Comparison of ENCODE assay signal across 22 cellular contexts in the genomic region with DNA sequence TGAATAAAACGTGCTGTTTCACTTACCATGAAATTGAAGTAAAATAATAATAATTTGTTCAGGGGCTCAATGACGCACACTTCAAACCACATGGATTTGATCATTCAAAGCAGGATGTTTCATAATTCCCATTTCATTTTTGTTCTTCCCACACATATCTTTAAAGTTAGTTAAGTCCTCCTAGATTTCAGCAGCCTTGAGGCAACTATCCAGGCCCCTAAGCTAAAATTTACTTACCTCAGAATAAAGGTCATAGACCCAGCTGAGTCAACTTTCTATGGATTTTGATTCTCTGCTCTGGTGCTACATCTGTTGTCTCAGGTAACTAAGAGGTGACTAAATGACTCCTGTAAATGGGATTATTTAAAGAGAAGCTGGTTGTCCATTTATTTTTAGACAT. TPM values are rescaled to one million over a fixed set of nuclear protein-coding genes. Genes with fewer than 3 reads are reported as not detected.
A peak's percentile ranks its signal among the peaks of the same experiment; 100 is the strongest.
DNase-seq lines count a peak whose midpoint lies in the region; ATAC-seq and TF ChIP-seq lines count a peak whose summit lies in the region.
"Had no signal": no experiment of that assay in that cellular context is flagged by ENCODE, and none has a peak within 500 bp of the region (broad histone marks: within the 10 kb centered on the region; RNA-seq: fewer than 3 reads in every experiment).

No MANE protein-coding gene starts in this region.

- no peak for TF ChIP-seq CTCF in lower lobe of right lung (IDR thresholded peaks at IDR 0.05)

- H3K4me1 Mint-ChIP-seq in activated CD8-positive, alpha-beta memory T cell treated with anti-CD3 and anti-CD28 coated beads, Interleukin-2, amount 10 ng/mL, durations not matched to agents 7 days and 5 days = peaks cover 86% of the 10 kb centered on the region
- H3K4me1 Mint-ChIP-seq in T-cell = peaks cover 79 to 94% (median 90%) of the 10 kb centered on the region in 3 donors
- H3K4me1 Mint-ChIP-seq in effector memory CD8-positive, alpha-beta T cell (ENCODE audit: low read depth in 2 of 2) = peaks cover 20 to 57% of the 10 kb centered on the region in 2 donors
- H3K4me1 Mint-ChIP-seq in stimulated activated naive B cell treated with anti-CD40 and anti-IgM and Interleukin-4, amounts not matched to agents 10 μg/mL and 1 μg/mL and 100 μg/mL, for 72 hours = peaks cover 25 to 56% of the 10 kb centered on the region in 2 donors

- H3K27ac ChIP-seq in lower lobe of right lung = no peak overlapping the region
- H3K27ac ChIP-seq: heart right ventricle, prostate gland, tibial nerve had no signal

- CTCF ChIA-PET in activated CD8-positive, alpha-beta memory T cell treated with anti-CD3 and anti-CD28 coated beads, Interleukin-2, amount 10 ng/mL, durations not matched to agents 7 days and 5 days (lab: Charles Lee) = interaction anchor here (1.2 to 1.5 kb wide), 2 partner anchors 11 to 35 kb away, joined by 3 to 5 read pairs; no protein-coding TSS in a partner anchor
- CTCF ChIA-PET in T-cell (lab: Charles Lee) = interaction anchor here (0.5 to 1.3 kb wide), 3 partner anchors 94 to 243 kb away, joined by 3 to 4 read pairs (median 3); no protein-coding TSS in a partner anchor

- no peaks in the 10 kb centered on the region for H3K4me1 ChIP-seq in lower lobe of right lung
- H3K4me1 ChIP-seq: heart right ventricle, prostate gland, tibial nerve had no signal

- DNase-seq in activated CD8-positive, alpha-beta memory T cell treated with anti-CD3 and anti-CD28 coated beads, Interleukin-2, amount 10 ng/mL, durations not matched to agents 7 days and 5 days = no peak
- DNase-seq in activated CD8-positive, alpha-beta memory T cell treated with anti-CD3 and anti-CD28 coated beads for 24 hours = no peak
- no peak for DNase-seq in T-cell
- DNase-seq in effector memory CD8-positive, alpha-beta T cell = no peak
- no peak for DNase-seq in stimulated activated naive B cell treated with anti-CD40 and anti-IgM and Interleukin-4, amounts not matched to agents 10 μg/mL and 1 μg/mL and 100 μg/mL, for 72 hours
- DNase-seq in lower lobe of right lung = no peak
- no peak for DNase-seq in iPS-NIHi7 (ENCODE audit: extremely low spot score)
- no peak for DNase-seq in NCI-H1417 (lab: John Stamatoyannopoulos, UW)
- DNase-seq: DMS79 treated with DMSO at 0.1 percent for 48 hours, heart right ventricle, Kasumi-1, mammary epithelial cell, NCI-H1092, NCI-H2107, NCI-H526 treated with DMSO at 0.1 percent for 48 hours, T-helper 9 cell had no signal

- no peak for ATAC-seq in activated CD8-positive, alpha-beta memory T cell treated with anti-CD3 and anti-CD28 coated beads, Interleukin-2, amount 10 ng/mL, durations not matched to agents 7 days and 5 days
- no peak for ATAC-seq in T-cell (replicated peaks in 1 of 4)
- no peak for ATAC-seq in effector memory CD8-positive, alpha-beta T cell (replicated peaks)
- ATAC-seq in stimulated activated naive B cell treated with anti-CD40 and anti-IgM and Interleukin-4, amounts not matched to agents 10 μg/mL and 1 μg/mL and 100 μg/mL, for 72 hours (replicated peaks) = no peak
- no peak for ATAC-seq in lower lobe of right lung
- ATAC-seq: heart right ventricle, Right ventricle myocardium inferior had no signal

- no peaks in the 10 kb centered on the region for H3K27me3 ChIP-seq in lower lobe of right lung (ENCODE audit: low read depth)
- H3K27me3 ChIP-seq: heart right ventricle, tibial nerve had no signal

- no peak overlapping the region for H3K4me3 ChIP-seq in lower lobe of right lung
- H3K4me3 ChIP-seq: heart right ventricle, prostate gland, tibial nerve had no signal

- no peaks in the 10 kb centered on the region for H3K27me3 Mint-ChIP-seq in activated CD8-positive, alpha-beta memory T cell treated with anti-CD3 and anti-CD28 coated beads, Interleukin-2, amount 10 ng/mL, durations not matched to agents 7 days and 5 days
- peaks cover 0 to 3% of the 10 kb centered on the region in 2 donors for H3K27me3 Mint-ChIP-seq in T-cell
- no peaks in the 10 kb centered on the region for H3K27me3 Mint-ChIP-seq in effector memory CD8-positive, alpha-beta T cell
- no peaks in the 10 kb centered on the region for H3K27me3 Mint-ChIP-seq in stimulated activated naive B cell treated with anti-CD40 and anti-IgM and Interleukin-4, amounts not matched to agents 10 μg/mL and 1 μg/mL and 100 μg/mL, for 72 hours

- intact Hi-C loops in lower lobe of right lung (cut with DNase I) = no loop called here

- POLR2A ChIA-PET in T-cell (lab: Charles Lee) = interaction anchor here (0.6 to 1.1 kb wide), 5 partner anchors 8 to 1065 kb away, joined by 3 to 22 read pairs (median 5); no protein-coding TSS in a partner anchor

- H3K9me3 Mint-ChIP-seq in activated CD8-positive, alpha-beta memory T cell treated with anti-CD3 and anti-CD28 coated beads, Interleukin-2, amount 10 ng/mL, durations not matched to agents 7 days and 5 days (ENCODE audit: low read depth) = no peaks in the 10 kb centered on the region
- no peaks in the 10 kb centered on the region for H3K9me3 Mint-ChIP-seq in T-cell
- no peaks in the 10 kb centered on the region for H3K9me3 Mint-ChIP-seq in effector memory CD8-positive, alpha-beta T cell
- no peaks in the 10 kb centered on the region for H3K9me3 Mint-ChIP-seq in stimulated activated naive B cell treated with anti-CD40 and anti-IgM and Interleukin-4, amounts not matched to agents 10 μg/mL and 1 μg/mL and 100 μg/mL, for 72 hours
- H3K9me3 Mint-ChIP-seq: neural crest cell had no signal

- H3K36me3 ChIP-seq in lower lobe of right lung = no peaks in the 10 kb centered on the region
- H3K36me3 ChIP-seq: heart right ventricle, prostate gland, tibial nerve had no signal

- peak overlapping the region; percentile 73 for H3K27ac Mint-ChIP-seq in activated CD8-positive, alpha-beta memory T cell treated with anti-CD3 and anti-CD28 coated beads, Interleukin-2, amount 10 ng/mL, durations not matched to agents 7 days and 5 days
- H3K27ac Mint-ChIP-seq in T-cell = peak overlapping the region; percentile 89 to 90
- peak overlapping the region; percentile 74 to 98 for H3K27ac Mint-ChIP-seq in effector memory CD8-positive, alpha-beta T cell
- peak overlapping the region; percentile 75 for H3K27ac Mint-ChIP-seq in stimulated activated naive B cell treated with anti-CD40 and anti-IgM and Interleukin-4, amounts not matched to agents 10 μg/mL and 1 μg/mL and 100 μg/mL, for 72 hours

- no peaks in the 10 kb centered on the region for H3K9me3 ChIP-seq in lower lobe of right lung
- H3K9me3 ChIP-seq: heart right ventricle, prostate gland, tibial nerve had no signal

- H3K36me3 Mint-ChIP-seq in activated CD8-positive, alpha-beta memory T cell treated with anti-CD3 and anti-CD28 coated beads, Interleukin-2, amount 10 ng/mL, durations not matched to agents 7 days and 5 days = peaks cover 60% of the 10 kb centered on the region
- peaks cover 37% of the 10 kb centered on the region for H3K36me3 Mint-ChIP-seq in T-cell
- H3K36me3 Mint-ChIP-seq in effector memory CD8-positive, alpha-beta T cell (ENCODE audit: insufficient read depth) = peaks cover 18% of the 10 kb centered on the region
- peaks cover 16 to 26% of the 10 kb centered on the region in 2 donors for H3K36me3 Mint-ChIP-seq in stimulated activated naive B cell treated with anti-CD40 and anti-IgM and Interleukin-4, amounts not matched to agents 10 μg/mL and 1 μg/mL and 100 μg/mL, for 72 hours

- H3K4me3 Mint-ChIP-seq in activated CD8-positive, alpha-beta memory T cell treated with anti-CD3 and anti-CD28 coated beads, Interleukin-2, amount 10 ng/mL, durations not matched to agents 7 days and 5 days = no peak overlapping the region
- H3K4me3 Mint-ChIP-seq in T-cell = peak overlapping the region in 2 of 3 donors; percentile 21 to 50
- H3K4me3 Mint-ChIP-seq in effector memory CD8-positive, alpha-beta T cell = peak overlapping the region in 1 of 2 donors; percentile 89
- H3K4me3 Mint-ChIP-seq in stimulated activated naive B cell treated with anti-CD40 and anti-IgM and Interleukin-4, amounts not matched to agents 10 μg/mL and 1 μg/mL and 100 μg/mL, for 72 hours = no peak overlapping the region
- H3K4me3 Mint-ChIP-seq: neural crest cell had no signal

RNA-seq across cellular contexts. Expression of gene GPR174, which starts 25.0 kb away (rescaled TPM):
- total RNA-seq in activated CD8-positive, alpha-beta memory T cell treated with anti-CD3 and anti-CD28 coated beads, Interleukin-2, amount 10 ng/mL, durations not matched to agents 7 days and 5 days = 10 to 100 TPM; 48.0 to 76.9 TPM
- 10 to 100 TPM; 28.8 to 49.0 (median 39.5) TPM for total RNA-seq in T-cell
- 1.6 TPM for total RNA-seq in lower lobe of right lung
- total RNA-seq: chondrocyte, HT-29, mammary epithelial cell, neural crest cell had no signal

Comparison
In these comparisons a context has a peak if more than half of its experiments do, and no peak if none do; other contexts are left out.
1. H3K4me3 Mint-ChIP-seq: peak in T-cell (2 of 3); none in activated CD8-positive, alpha-beta memory T cell treated with anti-CD3 and anti-CD28 coated beads, Interleukin-2, amount 10 ng/mL, durations not matched to agents 7 days and 5 days (single experiment) and stimulated activated naive B cell treated with anti-CD40 and anti-IgM and Interleukin-4, amounts not matched to agents 10 μg/mL and 1 μg/mL and 100 μg/mL, for 72 hours (0 of 2).
2. RNA of gene GPR174, which starts 25.0 kb away (total RNA-seq): 48.0 to 76.9 TPM in activated CD8-positive, alpha-beta memory T cell treated with anti-CD3 and anti-CD28 coated beads, Interleukin-2, amount 10 ng/mL, durations not matched to agents 7 days and 5 days and 28.8 to 49.0 TPM in T-cell; 1.6 TPM in lower lobe of right lung (single experiment); every median in the first group is over 10 times any median in the second.
3. Peak in every context shown above with its lines, with median percentiles within 50 percentile points of each other: H3K27ac Mint-ChIP-seq.